2 cellular contexts compared by ENCODE assay signal in genomic region chr9:30197954-30198353, GRCh38.
TF ChIP-seq lines count a peak whose summit lies in the region.

No MANE protein-coding gene starts in this region.

TF ChIP-seq in HepG2, 621 proteins besides CTCF, POLR2A, EP300 and RAD21 (continued from another document and continues in another):
- 0 out of 2 replicates have a peak, but pooled peaks have one; percentile 42 for TF ChIP-seq SNAPC4 (CRISPR knock-in tag; IDR thresholded peaks at IDR 0.05)
- 0 out of 2 replicates have a peak, but pooled peaks have one; percentile 30 for TF ChIP-seq ZFX (CRISPR knock-in tag; IDR thresholded peaks at IDR 0.05; ENCODE audit: low read depth)
- TF ChIP-seq ZNF275 (CRISPR knock-in tag; IDR thresholded peaks at IDR 0.05; ENCODE audit: borderline replicate concordance), result no peak
- peak; percentile 90 to 95 for TF ChIP-seq MAFK (conservative IDR thresholded peaks at IDR 0.05 in 1 of 2, IDR thresholded peaks at IDR 0.05 in 1 of 2; ENCODE audit: low read length in 2 of 2)
- peak; percentile 90 for TF ChIP-seq MAFF (IDR thresholded peaks at IDR 0.05; ENCODE audit: low read depth, low read length)
- no peak for TF ChIP-seq ZBTB2 (CRISPR knock-in tag; IDR thresholded peaks at IDR 0.05; ENCODE audit: low read depth)
- TF ChIP-seq RXRA (CRISPR knock-in tag; IDR thresholded peaks at IDR 0.05), result no peak
- TF ChIP-seq ZNF12 (CRISPR knock-in tag; IDR thresholded peaks at IDR 0.05), result peak; percentile 84
- no peak for TF ChIP-seq SOX13 (IDR thresholded peaks at IDR 0.05)
- TF ChIP-seq SOX13 (CRISPR knock-in tag; conservative IDR thresholded peaks at IDR 0.05 in 1 of 2, IDR thresholded peaks at IDR 0.05 in 1 of 2), result peak in 1 of 2 experiments; percentile 82; a peak in 2 of 4 replicates
- peak; percentile 97 for TF ChIP-seq NFE2L2 (IDR thresholded peaks at IDR 0.05; ENCODE audit: low read length)
- peak; percentile 55; the same call in 1 of the 2 replicates for TF ChIP-seq ARID5B (CRISPR knock-in tag; IDR thresholded peaks at IDR 0.05)

TF ChIP-seq in SK-N-SH treated with all-trans-retinoic acid at 6 μM for 48 hours, 23 proteins besides CTCF, POLR2A, EP300 and RAD21 (continued from another document):
- no peak for TF ChIP-seq CSRNP3 (CRISPR knock-in tag; IDR thresholded peaks at IDR 0.05)
TF ChIP-seq in SK-N-SH treated with all-trans-retinoic acid at 6 μM for 48 hours: peak in this region for 0.
